Comparison of ENCODE assay signal across 11 cellular contexts in the genomic region with DNA sequence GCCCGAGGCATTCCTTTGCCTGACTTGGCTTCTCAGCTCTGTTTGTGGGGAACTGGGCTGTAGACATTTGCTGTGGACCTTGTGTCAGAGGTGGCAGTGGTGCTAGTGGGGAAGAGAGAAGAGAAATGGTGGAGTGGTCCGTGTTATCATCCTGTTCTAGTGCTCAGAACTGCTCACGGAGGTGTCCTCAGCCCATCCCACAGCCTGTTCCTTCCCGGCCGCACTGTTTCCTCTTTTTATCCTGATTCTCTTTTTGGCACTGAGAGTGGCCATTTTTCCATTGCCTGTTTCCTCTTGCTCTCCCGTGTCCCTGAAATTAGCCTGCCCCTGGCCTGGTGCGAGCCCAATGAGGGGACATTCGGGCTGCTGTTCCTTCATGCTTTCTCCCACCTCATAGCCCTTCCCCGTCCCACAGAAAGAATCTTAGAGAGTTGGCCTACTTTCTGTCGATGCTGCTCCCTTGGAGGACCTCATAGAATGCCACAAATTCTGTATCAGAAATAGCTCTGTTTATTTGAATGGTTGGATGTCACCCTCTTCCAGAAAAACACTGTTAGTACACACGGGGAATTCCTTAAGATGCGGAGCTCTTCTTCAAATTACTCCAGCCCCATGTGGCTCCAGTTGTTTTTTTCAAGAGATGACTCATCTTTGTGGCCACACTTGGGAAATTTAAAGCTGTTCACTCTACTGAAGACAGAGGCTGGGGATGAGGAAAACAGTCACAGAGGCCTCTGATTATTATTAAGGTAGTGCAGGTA. TPM values are rescaled to one million over a fixed set of nuclear protein-coding genes. Genes with fewer than 3 reads are reported as not detected.
DNase-seq lines count a peak whose midpoint lies in the region; ATAC-seq and TF ChIP-seq lines count a peak whose summit lies in the region.
"Had no signal": no experiment of that assay in that cellular context is flagged by ENCODE, and none has a peak within 500 bp of the region (broad histone marks: within the 10 kb centered on the region; RNA-seq: fewer than 3 reads in every experiment).

No MANE protein-coding gene starts in this region.

- no peaks in the 10 kb centered on the region for H3K27me3 Mint-ChIP-seq in activated CD4-positive, alpha-beta T cell treated with anti-CD3 and anti-CD28 coated beads for 36 hours
- no peaks in the 10 kb centered on the region for H3K27me3 Mint-ChIP-seq in CD4-positive, alpha-beta T cell

- H3K27me3 ChIP-seq in tibial artery (no peaks in the 10 kb centered on the region), colonic mucosa (no peaks in the 10 kb centered on the region), WERI-Rb-1 (ENCODE audit: insufficient read depth, low read depth, severe bottlenecking) (no peaks in the 10 kb centered on the region)
- no peaks in the 10 kb centered on the region for H3K27me3 ChIP-seq in CD4-positive, alpha-beta T cell (ENCODE audit: control insufficient read depth, insufficient read depth, low read length)

- POLR2A ChIA-PET in activated CD4-positive, alpha-beta T cell treated with anti-CD3 and anti-CD28 coated beads for 36 hours (lab: Charles Lee): no interaction called here
- POLR2A ChIA-PET in CD4-positive, alpha-beta T cell (lab: Charles Lee): no interaction called here

- CTCF ChIA-PET in activated CD4-positive, alpha-beta T cell treated with anti-CD3 and anti-CD28 coated beads for 36 hours (lab: Charles Lee): interaction anchor here (0.9 kb wide), 3 partner anchors 15 to 144 kb away, joined by 3 to 4 read pairs (median 3); no protein-coding TSS in a partner anchor
- CTCF ChIA-PET in CD4-positive, alpha-beta T cell (lab: Charles Lee): interaction anchor here (2.1 kb wide), 1 partner anchor 16 kb away, joined by 5 read pairs; no protein-coding TSS in a partner anchor

- H3K27ac ChIP-seq in tibial artery (peak overlapping the region; percentile 20 to 31), colonic mucosa (no peak overlapping the region), WERI-Rb-1 (no peak overlapping the region)
- H3K27ac ChIP-seq in CD4-positive, alpha-beta T cell (ENCODE audit: low read depth, low read length): no peak overlapping the region
- H3K27ac ChIP-seq: PC-9 had no signal

- intact Hi-C loops in activated CD4-positive, alpha-beta T cell treated with anti-CD3 and anti-CD28 coated beads for 36 hours (cut with DNase I, micrococcal nuclease): no loop called here
- intact Hi-C loops in tibial artery (cut with DNase I; ENCODE audit: low total_unique reads) (no loop called here), colonic mucosa (cut with DNase I) (no loop called here)
- intact Hi-C loops in CD4-positive, alpha-beta T cell (cut with DNase I, micrococcal nuclease): no loop called here

- no peak overlapping the region for H3K9ac ChIP-seq in colonic mucosa (ENCODE audit: low read depth in 2 of 2, low read length in 2 of 2)

- no peak overlapping the region for H3K4me3 Mint-ChIP-seq in activated CD4-positive, alpha-beta T cell treated with anti-CD3 and anti-CD28 coated beads for 36 hours
- H3K4me3 Mint-ChIP-seq in CD4-positive, alpha-beta T cell: no peak overlapping the region

- H3K4me1 Mint-ChIP-seq in activated CD4-positive, alpha-beta T cell treated with anti-CD3 and anti-CD28 coated beads for 36 hours: peaks cover 50% of the 10 kb centered on the region
- peaks cover 47% of the 10 kb centered on the region for H3K4me1 Mint-ChIP-seq in CD4-positive, alpha-beta T cell (ENCODE audit: low read depth)

- TF ChIP-seq CTCF in tibial artery (IDR thresholded peaks at IDR 0.05): no peak
- TF ChIP-seq CTCF in colonic mucosa (IDR thresholded peaks at IDR 0.05): no peak
- TF ChIP-seq CTCF in WERI-Rb-1 (IDR thresholded peaks at IDR 0.05; ENCODE audit: low read depth, low read length): no peak
- TF ChIP-seq CTCF in CD4-positive, alpha-beta T cell (IDR thresholded peaks at IDR 0.05): no peak

- H3K9me3 Mint-ChIP-seq in activated CD4-positive, alpha-beta T cell treated with anti-CD3 and anti-CD28 coated beads for 36 hours (ENCODE audit: low read depth): no peaks in the 10 kb centered on the region
- H3K9me3 Mint-ChIP-seq in CD4-positive, alpha-beta T cell: no peaks in the 10 kb centered on the region

- peaks cover 0 to 18% (median 8%) of the 10 kb centered on the region in 4 donors for H3K4me1 ChIP-seq in tibial artery
- no peaks in the 10 kb centered on the region for H3K4me1 ChIP-seq in colonic mucosa

- ATAC-seq in activated CD4-positive, alpha-beta T cell treated with anti-CD3 and anti-CD28 coated beads for 36 hours: peak; percentile 20
- no peak for ATAC-seq in CD4-positive, alpha-beta T cell (ENCODE audit: poor library complexity)

- H3K36me3 ChIP-seq in tibial artery (no peaks in the 10 kb centered on the region), colonic mucosa (no peaks in the 10 kb centered on the region), WERI-Rb-1 (no peaks in the 10 kb centered on the region; the same call in 1 of the 2 replicates)

- H3K36me3 Mint-ChIP-seq in activated CD4-positive, alpha-beta T cell treated with anti-CD3 and anti-CD28 coated beads for 36 hours (ENCODE audit: low read depth): peaks cover 9% of the 10 kb centered on the region
- H3K36me3 Mint-ChIP-seq in CD4-positive, alpha-beta T cell (ENCODE audit: low read depth): no peaks in the 10 kb centered on the region

- H3K4me3 ChIP-seq in tibial artery (no peak overlapping the region), colonic mucosa (no peak overlapping the region), WERI-Rb-1 (ENCODE audit: low read depth, low read length) (no peak overlapping the region)
- H3K4me3 ChIP-seq: PC-9 had no signal

- no peaks in the 10 kb centered on the region for H3K9me3 ChIP-seq in tibial artery
- H3K9me3 ChIP-seq in colonic mucosa: no peaks in the 10 kb centered on the region
- H3K9me3 ChIP-seq in WERI-Rb-1 (ENCODE audit: severe bottlenecking): peaks cover 2% of the 10 kb centered on the region
- H3K9me3 ChIP-seq in CD4-positive, alpha-beta T cell (ENCODE audit: control insufficient read depth, low read length): no peaks in the 10 kb centered on the region

- peak overlapping the region; percentile 68 for H3K27ac Mint-ChIP-seq in activated CD4-positive, alpha-beta T cell treated with anti-CD3 and anti-CD28 coated beads for 36 hours
- H3K27ac Mint-ChIP-seq in CD4-positive, alpha-beta T cell: no peak overlapping the region

- no peak for DNase-seq in activated CD4-positive, alpha-beta T cell treated with anti-CD3 and anti-CD28 coated beads for 36 hours
- DNase-seq in activated CD4-positive, alpha-beta T cell treated with anti-CD3 and anti-CD28 coated beads, Interleukin-2, amount 50 U/mL, for 4 hours: no peak
- DNase-seq in astrocyte of the hippocampus (ENCODE audit: low read depth, low spot score) (peak; percentile 71), inferior parietal cortex (ENCODE audit: extremely low spot score) (peak; percentile 32), tibial artery (no peak), colonic mucosa (no peak), WERI-Rb-1 (no peak)
- DNase-seq in CD4-positive, alpha-beta T cell: no peak
- DNase-seq: C1 segment of cervical spinal cord; stimulated activated CD4-positive, alpha-beta T cell treated with anti-CD3 and anti-CD28 coated beads, Interleukin-4, amount 100 ng/mL, for 24 hours had no signal

RNA-seq across cellular contexts. Expression of gene FARS2, which starts 26.1 kb away (rescaled TPM):
- 10 to 100 TPM; 17.6 to 18.4 TPM for total RNA-seq in activated CD4-positive, alpha-beta T cell treated with anti-CD3 and anti-CD28 coated beads for 36 hours
- 10 to 100 TPM; 14.7 to 23.0 TPM for total RNA-seq in colonic mucosa
- total RNA-seq in CD4-positive, alpha-beta T cell: 10 to 100 TPM; 12.6 to 12.8 TPM

RNA-seq across cellular contexts. Expression of gene LYRM4, which starts 26.6 kb away (rescaled TPM):
- total RNA-seq in activated CD4-positive, alpha-beta T cell treated with anti-CD3 and anti-CD28 coated beads for 36 hours: 10 to 100 TPM; 46.4 to 53.4 TPM
- 10 to 100 TPM; 14.0 to 17.4 TPM for total RNA-seq in colonic mucosa
- total RNA-seq in CD4-positive, alpha-beta T cell: 10 to 100 TPM; 24.8 to 28.1 TPM

Comparison
In these comparisons a context has a peak if more than half of its experiments do, and no peak if none do; other contexts are left out.
1. DNase-seq: peak in astrocyte of the hippocampus (single experiment) and inferior parietal cortex (single experiment); none in activated CD4-positive, alpha-beta T cell treated with anti-CD3 and anti-CD28 coated beads for 36 hours (single experiment), activated CD4-positive, alpha-beta T cell treated with anti-CD3 and anti-CD28 coated beads, Interleukin-2, amount 50 U/mL, for 4 hours (0 of 2), tibial artery (0 of 2), colonic mucosa (single experiment), WERI-Rb-1 (single experiment) and CD4-positive, alpha-beta T cell (0 of 10).
2. H3K27ac ChIP-seq: peak in tibial artery (2 of 2); none in colonic mucosa (single experiment), WERI-Rb-1 (single experiment) and CD4-positive, alpha-beta T cell (single experiment).